Comparison of ENCODE assay signal across 1 cellular context in the genomic region with DNA sequence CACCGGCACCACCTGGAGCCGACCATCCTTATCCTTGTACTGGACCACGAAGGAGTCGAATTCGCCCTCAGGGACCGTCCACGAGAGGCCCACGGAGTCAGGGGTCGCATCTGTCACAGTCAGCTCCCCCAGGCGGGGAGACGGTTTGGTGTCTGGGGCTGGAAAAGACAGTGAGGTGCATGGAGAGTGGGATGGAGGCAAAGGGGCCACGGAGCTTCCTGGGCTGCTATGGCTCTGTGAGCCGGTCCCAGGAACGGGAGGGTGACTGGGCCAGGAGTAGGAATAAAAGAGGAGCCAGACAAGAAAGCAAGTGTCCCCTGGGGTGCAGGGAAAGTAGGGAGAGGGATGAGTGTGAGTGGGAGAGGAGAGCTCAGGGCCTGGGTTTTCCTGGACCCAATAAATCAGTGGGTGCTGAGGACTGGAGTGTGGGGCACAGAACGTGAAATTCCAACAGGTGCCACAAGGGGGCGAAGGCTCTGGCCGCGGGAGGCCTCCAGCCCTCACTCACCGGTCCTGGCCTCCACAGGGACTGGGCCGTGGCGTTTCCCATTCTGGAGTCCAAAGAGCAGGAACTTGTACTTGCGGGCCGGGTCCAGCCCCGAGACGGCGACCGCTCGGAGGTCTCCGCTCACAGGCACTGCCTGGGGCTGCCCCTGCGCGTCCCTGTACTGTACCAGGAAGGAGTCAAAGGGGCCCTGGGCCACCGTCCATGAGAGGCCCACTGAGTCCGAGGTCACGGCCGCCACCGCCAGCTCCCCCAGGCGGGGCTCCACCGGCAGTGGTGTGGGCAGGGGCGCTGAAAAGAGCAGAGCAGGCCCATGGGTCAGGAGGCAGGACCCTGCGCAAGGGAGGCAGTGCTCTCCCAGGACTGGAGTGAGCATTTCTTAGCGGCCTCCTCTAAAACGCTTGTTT.
A peak's percentile ranks its signal among the peaks of the same experiment; 100 is the strongest.
TF ChIP-seq lines count a peak whose summit lies in the region.

No MANE protein-coding gene starts in this region.

TF ChIP-seq in K562, 482 proteins besides CTCF, POLR2A, EP300 and RAD21 (continued from another document and continues in another):
- peak; percentile 75 for TF ChIP-seq TFAP4 (CRISPR knock-in tag; IDR thresholded peaks at IDR 0.05; ENCODE audit: borderline replicate concordance)
- peak; percentile 60; the same call in 1 of the 2 replicates for TF ChIP-seq XRCC5 (IDR thresholded peaks at IDR 0.05; ENCODE audit: low read depth, low read length)
- TF ChIP-seq BHLHE40 (IDR thresholded peaks at IDR 0.05; ENCODE audit: low read length), result peak; percentile 75
- 0 out of 2 replicates have a peak, but pooled peaks have one; percentile 30 for TF ChIP-seq CTBP1 (IDR thresholded peaks at IDR 0.05; ENCODE audit: borderline replicate concordance)
- peak in 1 of 2 experiments; percentile 67; a peak in 1 of 3 replicates for TF ChIP-seq CBX3 (IDR thresholded peaks at IDR 0.05; ENCODE audit: borderline replicate concordance in 1 of 2, low read length in 2 of 2)
- TF ChIP-seq, protein P1, sequence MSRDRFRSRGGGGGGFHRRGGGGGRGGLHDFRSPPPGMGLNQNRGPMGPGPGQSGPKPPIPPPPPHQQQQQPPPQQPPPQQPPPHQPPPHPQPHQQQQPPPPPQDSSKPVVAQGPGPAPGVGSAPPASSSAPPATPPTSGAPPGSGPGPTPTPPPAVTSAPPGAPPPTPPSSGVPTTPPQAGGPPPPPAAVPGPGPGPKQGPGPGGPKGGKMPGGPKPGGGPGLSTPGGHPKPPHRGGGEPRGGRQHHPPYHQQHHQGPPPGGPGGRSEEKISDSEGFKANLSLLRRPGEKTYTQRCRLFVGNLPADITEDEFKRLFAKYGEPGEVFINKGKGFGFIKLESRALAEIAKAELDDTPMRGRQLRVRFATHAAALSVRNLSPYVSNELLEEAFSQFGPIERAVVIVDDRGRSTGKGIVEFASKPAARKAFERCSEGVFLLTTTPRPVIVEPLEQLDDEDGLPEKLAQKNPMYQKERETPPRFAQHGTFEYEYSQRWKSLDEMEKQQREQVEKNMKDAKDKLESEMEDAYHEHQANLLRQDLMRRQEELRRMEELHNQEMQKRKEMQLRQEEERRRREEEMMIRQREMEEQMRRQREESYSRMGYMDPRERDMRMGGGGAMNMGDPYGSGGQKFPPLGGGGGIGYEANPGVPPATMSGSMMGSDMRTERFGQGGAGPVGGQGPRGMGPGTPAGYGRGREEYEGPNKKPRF (IDR thresholded peaks at IDR 0.05; ENCODE audit: low read depth, low read length), result no peak
- TF ChIP-seq, protein P2, sequence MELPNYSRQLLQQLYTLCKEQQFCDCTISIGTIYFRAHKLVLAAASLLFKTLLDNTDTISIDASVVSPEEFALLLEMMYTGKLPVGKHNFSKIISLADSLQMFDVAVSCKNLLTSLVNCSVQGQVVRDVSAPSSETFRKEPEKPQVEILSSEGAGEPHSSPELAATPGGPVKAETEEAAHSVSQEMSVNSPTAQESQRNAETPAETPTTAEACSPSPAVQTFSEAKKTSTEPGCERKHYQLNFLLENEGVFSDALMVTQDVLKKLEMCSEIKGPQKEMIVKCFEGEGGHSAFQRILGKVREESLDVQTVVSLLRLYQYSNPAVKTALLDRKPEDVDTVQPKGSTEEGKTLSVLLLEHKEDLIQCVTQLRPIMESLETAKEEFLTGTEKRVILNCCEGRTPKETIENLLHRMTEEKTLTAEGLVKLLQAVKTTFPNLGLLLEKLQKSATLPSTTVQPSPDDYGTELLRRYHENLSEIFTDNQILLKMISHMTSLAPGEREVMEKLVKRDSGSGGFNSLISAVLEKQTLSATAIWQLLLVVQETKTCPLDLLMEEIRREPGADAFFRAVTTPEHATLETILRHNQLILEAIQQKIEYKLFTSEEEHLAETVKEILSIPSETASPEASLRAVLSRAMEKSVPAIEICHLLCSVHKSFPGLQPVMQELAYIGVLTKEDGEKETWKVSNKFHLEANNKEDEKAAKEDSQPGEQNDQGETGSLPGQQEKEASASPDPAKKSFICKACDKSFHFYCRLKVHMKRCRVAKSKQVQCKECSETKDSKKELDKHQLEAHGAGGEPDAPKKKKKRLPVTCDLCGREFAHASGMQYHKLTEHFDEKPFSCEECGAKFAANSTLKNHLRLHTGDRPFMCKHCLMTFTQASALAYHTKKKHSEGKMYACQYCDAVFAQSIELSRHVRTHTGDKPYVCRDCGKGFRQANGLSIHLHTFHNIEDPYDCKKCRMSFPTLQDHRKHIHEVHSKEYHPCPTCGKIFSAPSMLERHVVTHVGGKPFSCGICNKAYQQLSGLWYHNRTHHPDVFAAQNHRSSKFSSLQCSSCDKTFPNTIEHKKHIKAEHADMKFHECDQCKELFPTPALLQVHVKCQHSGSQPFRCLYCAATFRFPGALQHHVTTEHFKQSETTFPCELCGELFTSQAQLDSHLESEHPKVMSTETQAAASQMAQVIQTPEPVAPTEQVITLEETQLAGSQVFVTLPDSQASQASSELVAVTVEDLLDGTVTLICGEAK (IDR thresholded peaks at IDR 0.05), result no peak
- TF ChIP-seq, protein P2 (CRISPR knock-in tag; IDR thresholded peaks at IDR 0.05), result peak; percentile 12; the same call in 1 of the 2 replicates
- TF ChIP-seq ETV6 (IDR thresholded peaks at IDR 0.05; ENCODE audit: borderline replicate concordance in 1 of 2, low read depth in 2 of 2, low read length in 1 of 2), result no peak
- TF ChIP-seq ETV6 (CRISPR knock-in tag; IDR thresholded peaks at IDR 0.05; ENCODE audit: borderline replicate concordance), result no peak
- no peak for TF ChIP-seq CC2D1A (IDR thresholded peaks at IDR 0.05)
- TF ChIP-seq, protein P3, sequence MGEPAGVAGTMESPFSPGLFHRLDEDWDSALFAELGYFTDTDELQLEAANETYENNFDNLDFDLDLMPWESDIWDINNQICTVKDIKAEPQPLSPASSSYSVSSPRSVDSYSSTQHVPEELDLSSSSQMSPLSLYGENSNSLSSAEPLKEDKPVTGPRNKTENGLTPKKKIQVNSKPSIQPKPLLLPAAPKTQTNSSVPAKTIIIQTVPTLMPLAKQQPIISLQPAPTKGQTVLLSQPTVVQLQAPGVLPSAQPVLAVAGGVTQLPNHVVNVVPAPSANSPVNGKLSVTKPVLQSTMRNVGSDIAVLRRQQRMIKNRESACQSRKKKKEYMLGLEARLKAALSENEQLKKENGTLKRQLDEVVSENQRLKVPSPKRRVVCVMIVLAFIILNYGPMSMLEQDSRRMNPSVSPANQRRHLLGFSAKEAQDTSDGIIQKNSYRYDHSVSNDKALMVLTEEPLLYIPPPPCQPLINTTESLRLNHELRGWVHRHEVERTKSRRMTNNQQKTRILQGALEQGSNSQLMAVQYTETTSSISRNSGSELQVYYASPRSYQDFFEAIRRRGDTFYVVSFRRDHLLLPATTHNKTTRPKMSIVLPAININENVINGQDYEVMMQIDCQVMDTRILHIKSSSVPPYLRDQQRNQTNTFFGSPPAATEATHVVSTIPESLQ (CRISPR knock-in tag; IDR thresholded peaks at IDR 0.05), result no peak
- peak; percentile 67 for TF ChIP-seq SP1 (CRISPR knock-in tag; IDR thresholded peaks at IDR 0.05)
- peak; percentile 34 for TF ChIP-seq HNRNPLL (IDR thresholded peaks at IDR 0.05; ENCODE audit: low read depth, low read length, poor library complexity, severe bottlenecking)
- TF ChIP-seq ZBED1 (IDR thresholded peaks at IDR 0.05), result 0 out of 2 replicates have a peak, but pooled peaks have one; percentile 28
- peak; percentile 57 for TF ChIP-seq PHF20 (IDR thresholded peaks at IDR 0.05; ENCODE audit: partially characterized antibody)
- no peak for TF ChIP-seq ZNF431 (CRISPR knock-in tag; IDR thresholded peaks at IDR 0.05)
- peak; percentile 60; the same call in 1 of the 2 replicates for TF ChIP-seq CREM (IDR thresholded peaks at IDR 0.05; ENCODE audit: low read depth)
- no peak for TF ChIP-seq LEF1 (IDR thresholded peaks at IDR 0.05)
- TF ChIP-seq MEIS2 (IDR thresholded peaks at IDR 0.05; ENCODE audit: partially characterized antibody), result peak; percentile 68
- TF ChIP-seq CBX5 (IDR thresholded peaks at IDR 0.05; ENCODE audit: borderline replicate concordance, low read depth), result peak; percentile 8; the same call in 1 of the 2 replicates
- peak; percentile 75; the same call in 1 of the 2 replicates for TF ChIP-seq RB1 (IDR thresholded peaks at IDR 0.05; ENCODE audit: low read depth)
- peak; percentile 63 for TF ChIP-seq CXXC5 (CRISPR knock-in tag; IDR thresholded peaks at IDR 0.05)
- 0 out of 2 replicates have a peak, but pooled peaks have one; percentile 21 for TF ChIP-seq PHB2 (IDR thresholded peaks at IDR 0.05; ENCODE audit: low read depth)
- 0 out of 2 replicates have a peak, but pooled peaks have one; percentile 41 for TF ChIP-seq DMBX1 (CRISPR knock-in tag; IDR thresholded peaks at IDR 0.05; ENCODE audit: borderline replicate concordance)
- TF ChIP-seq, protein P4, sequence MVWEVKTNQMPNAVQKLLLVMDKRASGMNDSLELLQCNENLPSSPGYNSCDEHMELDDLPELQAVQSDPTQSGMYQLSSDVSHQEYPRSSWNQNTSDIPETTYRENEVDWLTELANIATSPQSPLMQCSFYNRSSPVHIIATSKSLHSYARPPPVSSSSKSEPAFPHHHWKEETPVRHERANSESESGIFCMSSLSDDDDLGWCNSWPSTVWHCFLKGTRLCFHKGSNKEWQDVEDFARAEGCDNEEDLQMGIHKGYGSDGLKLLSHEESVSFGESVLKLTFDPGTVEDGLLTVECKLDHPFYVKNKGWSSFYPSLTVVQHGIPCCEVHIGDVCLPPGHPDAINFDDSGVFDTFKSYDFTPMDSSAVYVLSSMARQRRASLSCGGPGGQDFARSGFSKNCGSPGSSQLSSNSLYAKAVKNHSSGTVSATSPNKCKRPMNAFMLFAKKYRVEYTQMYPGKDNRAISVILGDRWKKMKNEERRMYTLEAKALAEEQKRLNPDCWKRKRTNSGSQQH (CRISPR knock-in tag; IDR thresholded peaks at IDR 0.05), result 0 out of 2 replicates have a peak, but pooled peaks have one; percentile 32
- TF ChIP-seq MAZ (CRISPR knock-in tag; conservative IDR thresholded peaks at IDR 0.05 in 1 of 2, IDR thresholded peaks at IDR 0.05 in 1 of 2), result peak; percentile 28 to 70; a peak in 3 of 4 replicates
- TF ChIP-seq, protein P5, sequence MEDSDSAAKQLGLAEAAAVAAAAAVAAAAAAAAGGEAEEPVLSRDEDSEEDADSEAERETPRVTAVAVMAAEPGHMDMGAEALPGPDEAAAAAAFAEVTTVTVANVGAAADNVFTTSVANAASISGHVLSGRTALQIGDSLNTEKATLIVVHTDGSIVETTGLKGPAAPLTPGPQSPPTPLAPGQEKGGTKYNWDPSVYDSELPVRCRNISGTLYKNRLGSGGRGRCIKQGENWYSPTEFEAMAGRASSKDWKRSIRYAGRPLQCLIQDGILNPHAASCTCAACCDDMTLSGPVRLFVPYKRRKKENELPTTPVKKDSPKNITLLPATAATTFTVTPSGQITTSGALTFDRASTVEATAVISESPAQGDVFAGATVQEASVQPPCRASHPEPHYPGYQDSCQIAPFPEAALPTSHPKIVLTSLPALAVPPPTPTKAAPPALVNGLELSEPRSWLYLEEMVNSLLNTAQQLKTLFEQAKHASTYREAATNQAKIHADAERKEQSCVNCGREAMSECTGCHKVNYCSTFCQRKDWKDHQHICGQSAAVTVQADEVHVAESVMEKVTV (CRISPR knock-in tag; IDR thresholded peaks at IDR 0.05), result peak; percentile 13; the same call in 1 of the 2 replicates
- 0 out of 4 replicates have a peak, but pooled peaks of 1 of the 2 experiments have one; percentile 19 for TF ChIP-seq NONO (IDR thresholded peaks at IDR 0.05; ENCODE audit: low read depth in 2 of 2, low read length in 1 of 2)
- TF ChIP-seq FIP1L1 (IDR thresholded peaks at IDR 0.05; ENCODE audit: low read depth, low read length, poor library complexity, severe bottlenecking), result no peak
- peak; percentile 67; the same call in 1 of the 2 replicates for TF ChIP-seq CBFB (CRISPR knock-in tag; IDR thresholded peaks at IDR 0.05)
- TF ChIP-seq KLF6 (CRISPR knock-in tag; IDR thresholded peaks at IDR 0.05; ENCODE audit: borderline replicate concordance), result no peak
- TF ChIP-seq MXI1 (IDR thresholded peaks at IDR 0.05; ENCODE audit: low read depth, low read length), result no peak
- TF ChIP-seq, protein P6, sequence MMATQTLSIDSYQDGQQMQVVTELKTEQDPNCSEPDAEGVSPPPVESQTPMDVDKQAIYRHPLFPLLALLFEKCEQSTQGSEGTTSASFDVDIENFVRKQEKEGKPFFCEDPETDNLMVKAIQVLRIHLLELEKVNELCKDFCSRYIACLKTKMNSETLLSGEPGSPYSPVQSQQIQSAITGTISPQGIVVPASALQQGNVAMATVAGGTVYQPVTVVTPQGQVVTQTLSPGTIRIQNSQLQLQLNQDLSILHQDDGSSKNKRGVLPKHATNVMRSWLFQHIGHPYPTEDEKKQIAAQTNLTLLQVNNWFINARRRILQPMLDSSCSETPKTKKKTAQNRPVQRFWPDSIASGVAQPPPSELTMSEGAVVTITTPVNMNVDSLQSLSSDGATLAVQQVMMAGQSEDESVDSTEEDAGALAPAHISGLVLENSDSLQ (IDR thresholded peaks at IDR 0.05), result no peak
- peak; percentile 54 for TF ChIP-seq TEAD4 (IDR thresholded peaks at IDR 0.05; ENCODE audit: low read length)
- no peak for TF ChIP-seq TEAD4 (CRISPR knock-in tag; IDR thresholded peaks at IDR 0.05; ENCODE audit: borderline replicate concordance)
- TF ChIP-seq ZFP36 (IDR thresholded peaks at IDR 0.05; ENCODE audit: low read depth, low read length, partially characterized antibody), result peak; percentile 28
- no peak for TF ChIP-seq ZNF830 (CRISPR knock-in tag; IDR thresholded peaks at IDR 0.05)
